ENCODE assay signal across 9 cellular contexts in the genomic region with DNA sequence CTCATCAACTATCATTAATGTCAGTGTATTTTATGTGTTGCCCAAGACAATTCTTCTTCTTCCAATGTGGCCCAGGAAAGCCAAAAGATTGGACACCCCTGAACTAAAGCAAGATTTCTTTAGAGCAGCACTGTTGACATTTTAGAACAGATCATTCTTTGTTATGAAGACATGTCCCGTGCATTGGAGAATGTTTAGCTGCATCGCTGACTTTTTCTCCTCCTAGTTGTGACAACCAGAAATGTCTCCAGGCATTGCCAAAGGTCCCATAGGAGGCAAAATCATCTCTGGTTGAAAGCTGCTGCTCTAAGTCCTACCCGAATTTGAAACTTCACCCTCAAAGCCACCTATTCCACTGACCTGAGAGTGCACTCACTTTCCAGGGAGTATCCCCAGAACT.
"Had no signal": no experiment of that assay in that cellular context is flagged by ENCODE, and none has a peak within 500 bp of the region (broad histone marks: within the 10 kb centered on the region; RNA-seq: fewer than 3 reads in every experiment).

No MANE protein-coding gene starts in this region.

- H3K36me3 ChIP-seq: HAP-1 had no signal

- H3K4me2 ChIP-seq: GM23338 had no signal

- DNase-seq: GM23248, GOT3, H7, H9, HCEC 1CT, HFFc6 had no signal

- H3K4me1 ChIP-seq: HAP-1 had no signal

- H3K4me3 ChIP-seq: GM23248, GM23338, HAP-1 had no signal

- H2AFZ ChIP-seq: GM23248, GM23338 had no signal

- H3K9me3 ChIP-seq: HAP-1 had no signal

- ATAC-seq: GM23338, HCT116 had no signal

- H3K27ac ChIP-seq: GM23248 had no signal
